20 cellular contexts compared by ENCODE assay signal in the genomic region with DNA sequence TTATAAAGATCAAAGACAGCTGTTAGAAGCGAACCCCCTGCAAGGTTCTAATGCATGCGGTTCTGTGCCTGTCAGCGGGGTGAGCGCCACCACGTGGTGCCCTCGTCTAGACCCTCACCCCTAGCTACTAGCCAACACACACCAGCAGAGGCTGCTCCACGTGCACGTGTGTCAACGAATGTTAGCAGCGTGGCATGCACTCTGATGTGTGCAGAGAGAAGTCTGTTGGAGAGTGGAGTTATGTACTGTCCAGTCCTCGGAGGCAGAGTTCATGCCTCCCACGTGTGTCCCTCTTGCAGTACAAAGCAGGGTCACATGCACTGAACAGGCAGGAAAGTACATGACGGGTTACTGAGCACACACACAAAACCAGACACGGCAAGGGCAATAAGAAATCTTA.
DNase-seq lines count a peak whose midpoint lies in the region; ATAC-seq and TF ChIP-seq lines count a peak whose summit lies in the region.
"Had no signal": no experiment of that assay in that cellular context is flagged by ENCODE, and none has a peak within 500 bp of the region (broad histone marks: within the 10 kb centered on the region; RNA-seq: fewer than 3 reads in every experiment).

No MANE protein-coding gene starts in this region.

- H3K4me3 Mint-ChIP-seq in GM23338 (no peak overlapping the region), nephron progenitor cell (no peak overlapping the region)
- H3K4me3 Mint-ChIP-seq: CD8-positive, alpha-beta memory T cell; IgD-negative memory B cell had no signal

- H3K4me3 ChIP-seq in GM23338, result no peak overlapping the region
- no peak overlapping the region for H3K4me3 ChIP-seq in brain microvascular endothelial cell (ENCODE audit: low read depth, low read length)
- no peak overlapping the region for H3K4me3 ChIP-seq in tibial artery
- H3K4me3 ChIP-seq: BLaER1 treated with 17β-estradiol and CSF1 and Interleukin-3, amounts not matched to agents 10 nM and 100 nM; SJCRH30 had no signal

- H3K27me3 Mint-ChIP-seq in GM23338 (ENCODE audit: insufficient read depth, low read depth, poor library complexity) (peaks cover 2% of the 10 kb centered on the region), nephron progenitor cell (ENCODE audit: low read depth, poor library complexity) (no peaks in the 10 kb centered on the region)
- H3K27me3 Mint-ChIP-seq: CD8-positive, alpha-beta memory T cell; IgD-negative memory B cell had no signal

- H3K4me1 Mint-ChIP-seq in GM23338 (peaks cover 24% of the 10 kb centered on the region), nephron progenitor cell (peaks cover 21% of the 10 kb centered on the region)
- H3K4me1 Mint-ChIP-seq: CD8-positive, alpha-beta memory T cell had no signal

- ATAC-seq in GM23338, result peak; percentile 94
- no peak for ATAC-seq in GM18867 (IDR thresholded peaks at IDR 0.05; ENCODE audit: unreplicated experiment)
- ATAC-seq: PC-3 had no signal

- H3F3A ChIP-seq in GM23338 (replicated peaks; ENCODE audit: low read depth), result no peaks in the 10 kb centered on the region

- H3K36me3 ChIP-seq in GM23338 (ENCODE audit: insufficient read depth) (no peaks in the 10 kb centered on the region), brain microvascular endothelial cell (replicated peaks) (peaks cover 15% of the 10 kb centered on the region), tibial artery (peaks cover 34 to 76% (median 60%) of the 10 kb centered on the region in 3 donors)

- H4K20me1 ChIP-seq in GM23338 (replicated peaks; ENCODE audit: insufficient read depth), result no peaks in the 10 kb centered on the region
- H4K20me1 ChIP-seq: BLaER1 treated with 17β-estradiol and CSF1 and Interleukin-3, amounts not matched to agents 10 nM and 100 nM had no signal

- intact Hi-C loops in tibial artery (cut with DNase I; ENCODE audit: low total_unique reads), result no loop called here

- no peaks in the 10 kb centered on the region for H3K9me3 ChIP-seq in tibial artery
- H3K9me3 ChIP-seq: SJCRH30 had no signal

- H3K27ac ChIP-seq in GM23338 (ENCODE audit: low read depth) (no peak overlapping the region), brain microvascular endothelial cell (no peak overlapping the region), tibial artery (no peak overlapping the region)
- H3K27ac ChIP-seq: SJCRH30 had no signal

- in situ Hi-C loops in brain microvascular endothelial cell (cut with HindIII; ENCODE audit: low pct_ligation_motif_present, low sequenced_read_pairs), result no loop called here

- H3K27me3 ChIP-seq in GM23338 (ENCODE audit: insufficient read depth) (no peaks in the 10 kb centered on the region), brain microvascular endothelial cell (replicated peaks) (no peaks in the 10 kb centered on the region), tibial artery (no peaks in the 10 kb centered on the region)
- H3K27me3 ChIP-seq: SJCRH30 had no signal

- no peaks in the 10 kb centered on the region for H3K9me3 Mint-ChIP-seq in GM23338
- peaks cover 6% of the 10 kb centered on the region for H3K9me3 Mint-ChIP-seq in nephron progenitor cell
- H3K9me3 Mint-ChIP-seq: CD8-positive, alpha-beta memory T cell; IgD-negative memory B cell had no signal

- TF ChIP-seq CTCF in GM23338 (conservative IDR thresholded peaks at IDR 0.05; ENCODE audit: low read depth in 2 of 2), result peak; percentile 53 to 85
- peak; percentile 9 for TF ChIP-seq CTCF in brain microvascular endothelial cell (IDR thresholded peaks at IDR 0.05; ENCODE audit: low read depth, low read length, missing control alignments)
- TF ChIP-seq CTCF in nephron progenitor cell (IDR thresholded peaks at IDR 0.05), result peak; percentile 16
- TF ChIP-seq CTCF in tibial artery (IDR thresholded peaks at IDR 0.05), result no peak

- DNase-seq in GM23338 (ENCODE audit: low spot score), result peak; percentile 64
- DNase-seq in brain microvascular endothelial cell, result no peak
- peak; percentile 68 for DNase-seq in iPS-NIHi7 (ENCODE audit: extremely low spot score)
- peak; percentile 24 for DNase-seq in nephron progenitor cell
- DNase-seq in 8988T, result no peak
- DNase-seq in tibial artery, result no peak
- no peak for DNase-seq in NCI-H2171 treated with DMSO at 0.1 percent for 48 hours (lab: John Stamatoyannopoulos, UW)
- DNase-seq: CD8-positive, alpha-beta memory T cell; DMS79 treated with DMSO at 0.1 percent for 48 hours; Kasumi-1; MM.1S; NCI-H1105; NCI-H187; NCI-H2171; NCI-H748 treated with DMSO at 0.1 percent for 48 hours; PC-3; SJCRH30 had no signal

- no peak overlapping the region for H3K27ac Mint-ChIP-seq in GM23338
- peak overlapping the region; percentile 59 for H3K27ac Mint-ChIP-seq in nephron progenitor cell
- H3K27ac Mint-ChIP-seq: CD8-positive, alpha-beta memory T cell; IgD-negative memory B cell had no signal

- H3K9me2 ChIP-seq in GM23338 (ENCODE audit: insufficient read depth), result peaks cover 6% of the 10 kb centered on the region

- no peaks in the 10 kb centered on the region for H3K79me2 ChIP-seq in GM23338 (replicated peaks; ENCODE audit: insufficient read depth)

- no peak overlapping the region for H3K4me2 ChIP-seq in GM23338

- H3K4me1 ChIP-seq in GM23338 (ENCODE audit: insufficient read depth) (peaks cover 18% of the 10 kb centered on the region), tibial artery (peaks cover 0 to 12% (median 4%) of the 10 kb centered on the region in 4 donors)
- H3K4me1 ChIP-seq: SJCRH30 had no signal

- no peak overlapping the region for H2AFZ ChIP-seq in GM23338

- H3K36me3 Mint-ChIP-seq in GM23338 (ENCODE audit: low read depth), result peaks cover 2% of the 10 kb centered on the region; the same call in 2 of the 3 replicates
- H3K36me3 Mint-ChIP-seq in nephron progenitor cell (ENCODE audit: low read depth), result peaks cover 5% of the 10 kb centered on the region

TF ChIP-seq in GM23338, 12 proteins besides CTCF, POLR2A, EP300 and RAD21 (continues in another document):
- TF ChIP-seq ZNF331 (CRISPR knock-in tag; IDR thresholded peaks at IDR 0.05; ENCODE audit: low read depth), result no peak
- no peak for TF ChIP-seq STAT1 (IDR thresholded peaks at IDR 0.05; ENCODE audit: unreplicated experiment)
- TF ChIP-seq ZNF462 (CRISPR knock-in tag; IDR thresholded peaks at IDR 0.05), result no peak

Comparison
In these comparisons a context has a peak if more than half of its experiments do, and no peak if none do; other contexts are left out.
1. DNase-seq: peak in GM23338 (single experiment), iPS-NIHi7 (single experiment) and nephron progenitor cell (single experiment); none in brain microvascular endothelial cell (single experiment), 8988T (single experiment), tibial artery (0 of 2) and NCI-H2171 treated with DMSO at 0.1 percent for 48 hours (single experiment).
2. CTCF ChIP-seq: peak in GM23338 (2 of 2), brain microvascular endothelial cell (single experiment) and nephron progenitor cell (single experiment); none in tibial artery (0 of 2).